In the genomic region with DNA sequence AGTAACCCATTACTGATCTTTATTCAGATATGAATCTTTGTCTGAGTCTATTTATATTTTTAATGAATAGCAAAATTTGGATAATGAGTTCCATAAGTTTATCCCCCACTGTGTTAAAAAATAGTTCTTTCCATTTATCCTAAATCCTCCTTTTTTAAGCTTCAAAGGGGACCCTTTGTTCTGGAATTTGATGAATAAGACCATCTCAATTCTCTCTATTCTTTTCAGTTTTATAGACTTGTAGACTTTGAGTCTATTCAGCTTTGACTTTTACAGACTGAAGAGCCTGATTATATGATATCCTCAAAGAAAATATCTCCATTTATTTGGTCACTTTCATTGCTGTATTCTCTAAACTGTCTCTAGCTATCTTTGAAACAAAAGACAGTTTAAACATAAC, we compare ENCODE assay signal across 27 cellular contexts.
"Had no signal": no experiment of that assay in that cellular context is flagged by ENCODE, and none has a peak within 500 bp of the region (broad histone marks: within the 10 kb centered on the region; RNA-seq: fewer than 3 reads in every experiment).

No MANE protein-coding gene starts in this region.

- H3K36me3 ChIP-seq: stomach, suprapubic skin, thoracic aorta, thyroid gland, tibial artery, tibial nerve, transverse colon, upper lobe of left lung, upper lobe of right lung, uterus, vagina had no signal

- H3K9me3 ChIP-seq: stomach, suprapubic skin, testis, thoracic aorta, thyroid gland, tibial artery, tibial nerve, transverse colon, upper lobe of left lung, upper lobe of right lung, uterus, vagina had no signal

- H3K27ac ChIP-seq: stomach, suprapubic skin, testis, thoracic aorta, thyroid gland, tibial artery, tibial nerve, transverse colon, upper lobe of left lung, upper lobe of right lung, uterus, vagina had no signal

- DNase-seq: stimulated activated CD4-positive, alpha-beta T cell treated with anti-CD3 and anti-CD28 coated beads, Interleukin-2, amount 100 ng/mL, for 48 hours; stimulated activated CD4-positive, alpha-beta T cell treated with anti-CD3 and anti-CD28 coated beads, Interleukin-4, amount 100 ng/mL, for 1 hour; stimulated activated CD4-positive, alpha-beta T cell treated with anti-CD3 and anti-CD28 coated beads, Interleukin-4, amount 100 ng/mL, for 24 hours; stimulated activated CD4-positive, alpha-beta T cell treated with anti-CD3 and anti-CD28 coated beads, Interleukin-4, amount 100 ng/mL, for 4 hours; stimulated activated CD8-positive, alpha-beta memory T cell treated with anti-CD3 and anti-CD28 coated beads, Interleukin-4, amount 100 ng/mL, for 48 hours; stimulated activated naive B cell treated with anti-CD40 and anti-IgM and Interleukin-4, amounts not matched to agents 10 μg/mL and 1 μg/mL and 100 μg/mL, for 72 hours; stimulated activated naive CD4-positive, alpha-beta T cell; stimulated activated naive CD4-positive, alpha-beta T cell treated with Interleukin-2 at 50 U/mL for 16 hours; stimulated activated naive CD8-positive, alpha-beta T cell treated with anti-CD3 and anti-CD28 coated beads, Interleukin-15, amount 100 ng/mL, for 72 hours; stimulated activated naive CD8-positive, alpha-beta T cell treated with anti-CD3 and anti-CD28 coated beads, Interleukin-15, Interleukin-2, amounts not matched to agents 100 U/mL and 50 U/mL, for 24 hours; stomach; substantia nigra; testis; thyroid gland; tibial artery; transverse colon; trophoblast cell; upper lobe of left lung; upper lobe of right lung; uterus had no signal

- H3K4me1 ChIP-seq: stomach, suprapubic skin, testis, thyroid gland, tibial artery, tibial nerve, transverse colon, upper lobe of left lung, upper lobe of right lung, uterus, vagina had no signal

- ATAC-seq: stimulated activated effector memory CD8-positive, alpha-beta T cell treated with anti-CD3 and anti-CD28 coated beads, Interleukin-12 subunit alpha, Interleukin-12 subunit beta, amount 100 ng/mL, for 72 hours; stimulated activated memory B cell treated with anti-CD40 and anti-IgM and Interleukin-4, amounts not matched to agents 10 μg/mL and 1 μg/mL and 100 μg/mL, for 72 hours; stimulated activated naive B cell treated with anti-CD40 and anti-IgM and Interleukin-4, amounts not matched to agents 10 μg/mL and 1 μg/mL and 100 μg/mL, for 72 hours; stimulated activated naive CD8-positive, alpha-beta T cell treated with anti-CD3 and anti-CD28 coated beads, Interleukin-15, amount 100 ng/mL, for 72 hours; stimulated activated naive CD8-positive, alpha-beta T cell treated with anti-CD3 and anti-CD28 coated beads, Interleukin-15, Interleukin-2, amounts not matched to agents 100 U/mL and 50 U/mL, for 24 hours; upper lobe of right lung had no signal

- H3K4me3 ChIP-seq: stomach, suprapubic skin, testis, thoracic aorta, thyroid gland, tibial artery, tibial nerve, transverse colon, upper lobe of left lung, upper lobe of right lung, uterus, vagina had no signal

- FAIRE-seq: urothelium cell line had no signal

- H3K27me3 ChIP-seq: stomach, suprapubic skin, testis, thyroid gland, tibial artery, tibial nerve, transverse colon, upper lobe of left lung, upper lobe of right lung, uterus, vagina had no signal
